ENCODE assay signal across 27 cellular contexts in genomic region chr1:110259770-110260169, GRCh38. TPM values are rescaled to one million over a fixed set of nuclear protein-coding genes. Genes with fewer than 3 reads are reported as not detected.
DNase-seq lines count a peak whose midpoint lies in the region; ATAC-seq, FAIRE-seq and TF ChIP-seq lines count a peak whose summit lies in the region.
"Had no signal": no experiment of that assay in that cellular context is flagged by ENCODE, and none has a peak within 500 bp of the region (broad histone marks: within the 10 kb centered on the region; RNA-seq: fewer than 3 reads in every experiment).

No MANE protein-coding gene starts in this region.

- no TSS peak for BruUV-seq in GM12878 (replicated peaks; lab: Mats Ljungman, UMichigan)

- no peaks in the 10 kb centered on the region for H3K9me3 ChIP-seq in GM12878 (replicated peaks; ENCODE audit: control insufficient read depth, insufficient read depth, low read length)
- H3K9me3 ChIP-seq in prostate gland: no peaks in the 10 kb centered on the region
- no peaks in the 10 kb centered on the region for H3K9me3 ChIP-seq in neural progenitor cell (ENCODE audit: low read depth)
- H3K9me3 ChIP-seq: A549, Caco-2, psoas muscle, upper lobe of right lung had no signal

- no peak overlapping the region for H3K4me3 Mint-ChIP-seq in neural progenitor cell
- H3K4me3 Mint-ChIP-seq: activated T-cell treated with anti-CD3 and anti-CD28 coated beads, Interleukin-2, amount 50 U/mL, for 72 hours; neural crest cell had no signal

- intact Hi-C loops in GM12878 (cut with micrococcal nuclease; ENCODE audit: unreplicated experiment) (no loop called here), prostate gland (cut with DNase I) (no loop called here)

- RAD21 ChIA-PET in GM12878 (lab: Charles Lee; ENCODE audit: unreplicated experiment): no interaction called here

- no peak for FAIRE-seq in GM12878 (lab: Jason Lieb, UNC)
- FAIRE-seq: A549 had no signal

- H4K20me1 ChIP-seq in GM12878 (ENCODE audit: control insufficient read depth, insufficient read depth): no peaks in the 10 kb centered on the region
- H4K20me1 ChIP-seq in neural progenitor cell (ENCODE audit: low read depth): no peaks in the 10 kb centered on the region

- H3K9ac ChIP-seq in GM12878 (ENCODE audit: control insufficient read depth, insufficient read depth, low read length) (no peak overlapping the region), neural progenitor cell (no peak overlapping the region)

- H3K36me3 ChIP-seq in GM12878 (ENCODE audit: control insufficient read depth in 2 of 2, insufficient read depth in 2 of 2, low read length in 1 of 2) (no peaks in the 10 kb centered on the region), prostate gland (no peaks in the 10 kb centered on the region), neural progenitor cell (no peaks in the 10 kb centered on the region)
- H3K36me3 ChIP-seq: upper lobe of right lung had no signal

- H3K27me3 ChIP-seq in GM12878 (replicated peaks in 1 of 2; ENCODE audit: control insufficient read depth in 2 of 2, insufficient read depth in 2 of 2, low read length in 1 of 2) (no peaks in the 10 kb centered on the region), prostate gland (replicated peaks; ENCODE audit: insufficient read depth) (no peaks in the 10 kb centered on the region), neural progenitor cell (no peaks in the 10 kb centered on the region)
- H3K27me3 ChIP-seq: upper lobe of right lung had no signal

- 37% methylated on average over 2 of the region's 2 CpGs for WGBS in GM12878 (ENCODE audit: insufficient coverage, insufficient replicate concordance, low lambda C conversion rate, missing lambda C conversion rate)
- WGBS in prostate gland: 30% methylated on average over 2 of the region's 2 CpGs

- SMC1A ChIA-PET in GM12878 (lab: Charles Lee; ENCODE audit: uncharacterized antibody, unreplicated experiment): interaction anchor here (0.8 to 1.5 kb wide), 2 partner anchors 15 to 45 kb away, joined by 3 to 7 read pairs; no protein-coding TSS in a partner anchor

- ATAC-seq in GM12878: peak; percentile 74
- ATAC-seq: A549; activated T-cell treated with anti-CD3 and anti-CD28 coated beads, Interleukin-2, amount 50 U/mL, for 72 hours; psoas muscle; upper lobe of right lung had no signal

- TF ChIP-seq EP300 in GM12878 (IDR thresholded peaks at IDR 0.05; ENCODE audit: borderline replicate concordance in 1 of 2, control insufficient read depth in 1 of 2, low read depth in 2 of 2, low read length in 2 of 2): no peak

- H3K4me1 ChIP-seq in GM12878 (ENCODE audit: control insufficient read depth, insufficient read depth, low read length) (peaks cover 12% of the 10 kb centered on the region), prostate gland (replicated peaks) (no peaks in the 10 kb centered on the region), neural progenitor cell (peaks cover 7% of the 10 kb centered on the region)
- H3K4me1 ChIP-seq: A549, Caco-2 had no signal

- in situ Hi-C loops in GM12878 (cut with MboI): no loop called here

- H3K4me3 ChIP-seq in GM12878 (no peak overlapping the region), prostate gland (no peak overlapping the region), neural progenitor cell (no peak overlapping the region)
- H3K4me3 ChIP-seq: A549, hepatocyte, psoas muscle, upper lobe of right lung had no signal

- no peaks in the 10 kb centered on the region for H3K79me2 ChIP-seq in GM12878 (ENCODE audit: control insufficient read depth, insufficient read depth, low read length)
- no peaks in the 10 kb centered on the region for H3K79me2 ChIP-seq in neural progenitor cell (ENCODE audit: low read depth)
- H3K79me2 ChIP-seq: hepatocyte had no signal

- H3K4me1 Mint-ChIP-seq in neural progenitor cell: peaks cover 21% of the 10 kb centered on the region

- no peak overlapping the region for H3K27ac Mint-ChIP-seq in neural progenitor cell
- H3K27ac Mint-ChIP-seq: activated T-cell treated with anti-CD3 and anti-CD28 coated beads, Interleukin-2, amount 50 U/mL, for 72 hours had no signal

- peaks cover 6% of the 10 kb centered on the region for H3K27me3 Mint-ChIP-seq in neural progenitor cell (ENCODE audit: insufficient read depth, low read depth)

- H2AFZ ChIP-seq in GM12878 (ENCODE audit: control insufficient read depth, low read depth, low read length): peak overlapping the region; percentile 40; the same call in 1 of the 2 replicates
- no peak overlapping the region for H2AFZ ChIP-seq in neural progenitor cell (replicated peaks)
- H2AFZ ChIP-seq: hepatocyte had no signal

- H3K36me3 Mint-ChIP-seq in neural progenitor cell: no peaks in the 10 kb centered on the region

- no peaks in the 10 kb centered on the region for H3K9me3 Mint-ChIP-seq in neural progenitor cell
- H3K9me3 Mint-ChIP-seq: activated T-cell treated with anti-CD3 and anti-CD28 coated beads, Interleukin-2, amount 50 U/mL, for 72 hours; neural crest cell had no signal

- CTCF ChIA-PET in GM12878 (lab: Yijun Ruan, JAX): interaction anchor here (1.5 to 2.6 kb wide), 2 partner anchors 52 to 53 kb away, joined by 10 read pairs; no protein-coding TSS in a partner anchor

- no peak for TF ChIP-seq POLR2A in GM12878 (IDR thresholded peaks at IDR 0.05; ENCODE audit: low read depth, low read length)
- TF ChIP-seq POLR2A in prostate gland (IDR thresholded peaks at IDR 0.05): no peak

- no peak for TF ChIP-seq RAD21 in GM12878 (IDR thresholded peaks at IDR 0.05; ENCODE audit: insufficient read depth, low read depth, low read length)

- H3K4me2 ChIP-seq in GM12878 (ENCODE audit: control insufficient read depth, insufficient read depth) (no peak overlapping the region), neural progenitor cell (no peak overlapping the region)
- H3K4me2 ChIP-seq: A549, hepatocyte had no signal

- POLR2A ChIA-PET in GM12878 (lab: Charles Lee): interaction anchor here (0.6 to 0.9 kb wide), 2 partner anchors 9 to 16 kb away, joined by 3 read pairs; no protein-coding TSS in a partner anchor

- peak; percentile 13 for DNase-seq in NCI-H345 (lab: John Stamatoyannopoulos, UW)
- no peak for DNase-seq in NCI-H345 treated with DMSO at 0.1 percent for 48 hours (lab: John Stamatoyannopoulos, UW; ENCODE audit: unreplicated experiment)
- peak; percentile 37 for DNase-seq in NCI-H69 (lab: John Stamatoyannopoulos, UW)
- DNase-seq in GM12878 (ENCODE audit: low read depth, low spot score): no peak
- DNase-seq in prostate gland (ENCODE audit: low spot score): peak; percentile 49
- no peak for DNase-seq in NCI-H82 treated with DMSO at 0.1 percent for 48 hours (lab: John Stamatoyannopoulos, UW; ENCODE audit: unreplicated experiment)
- DNase-seq in germinal center (ENCODE audit: low spot score): no peak
- no peak for DNase-seq in neural progenitor cell (ENCODE audit: low spot score)
- DNase-seq: activated CD4-positive, alpha-beta T cell treated with anti-CD3 and anti-CD28 coated beads for 48 hours; activated naive CD4-positive, alpha-beta T cell treated with anti-CD3 and anti-CD28 coated beads, Interleukin-2, amount 50 U/mL, for 16 hours; activated T-cell treated with anti-CD3 and anti-CD28 coated beads, Interleukin-2, amount 50 U/mL, for 72 hours; anterior cingulate cortex; Caco-2; central memory CD4-positive, alpha-beta T cell; dermis blood vessel endothelial cell; HCEC 1CT; KG1; NCI-H1048; NCI-H2081; OCI-M1; psoas muscle; SHP77; T-helper 1 cell; upper lobe of right lung had no signal

- H3K27ac ChIP-seq in GM12878 (ENCODE audit: control insufficient read depth, insufficient read depth): no peak overlapping the region
- no peak overlapping the region for H3K27ac ChIP-seq in prostate gland
- H3K27ac ChIP-seq in neural progenitor cell: no peak overlapping the region
- H3K27ac ChIP-seq: A549, hepatocyte, psoas muscle, upper lobe of right lung had no signal

- H3F3A ChIP-seq in neural progenitor cell (ENCODE audit: low read depth): no peaks in the 10 kb centered on the region

- TF ChIP-seq CTCF in GM12878 (IDR thresholded peaks at IDR 0.05 in 2 of 3, conservative IDR thresholded peaks at IDR 0.05 in 1 of 3; ENCODE audit: control insufficient read depth in 2 of 3, extremely low read depth in 1 of 3, insufficient read depth in 1 of 3, low read depth in 3 of 3, low read length in 3 of 3) (no peak), prostate gland (IDR thresholded peaks at IDR 0.05) (no peak), neural progenitor cell (IDR thresholded peaks at IDR 0.05) (no peak)

TF ChIP-seq in GM12878, 131 proteins besides CTCF, POLR2A, EP300 and RAD21 (continues in another document):
- TF ChIP-seq, protein P1, sequence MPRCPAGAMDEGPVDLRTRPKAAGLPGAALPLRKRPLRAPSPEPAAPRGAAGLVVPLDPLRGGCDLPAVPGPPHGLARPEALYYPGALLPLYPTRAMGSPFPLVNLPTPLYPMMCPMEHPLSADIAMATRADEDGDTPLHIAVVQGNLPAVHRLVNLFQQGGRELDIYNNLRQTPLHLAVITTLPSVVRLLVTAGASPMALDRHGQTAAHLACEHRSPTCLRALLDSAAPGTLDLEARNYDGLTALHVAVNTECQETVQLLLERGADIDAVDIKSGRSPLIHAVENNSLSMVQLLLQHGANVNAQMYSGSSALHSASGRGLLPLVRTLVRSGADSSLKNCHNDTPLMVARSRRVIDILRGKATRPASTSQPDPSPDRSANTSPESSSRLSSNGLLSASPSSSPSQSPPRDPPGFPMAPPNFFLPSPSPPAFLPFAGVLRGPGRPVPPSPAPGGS (IDR thresholded peaks at IDR 0.05; ENCODE audit: borderline replicate concordance, insufficient read depth, low read depth, low read length, poor library complexity, severe bottlenecking): no peak
- TF ChIP-seq PAX8 (IDR thresholded peaks at IDR 0.05): no peak
- 0 out of 2 replicates have a peak, but pooled peaks have one; percentile 35 for TF ChIP-seq DPF2 (IDR thresholded peaks at IDR 0.05)
- TF ChIP-seq KDM1A (IDR thresholded peaks at IDR 0.05; ENCODE audit: borderline replicate concordance): no peak

RNA-seq across cellular contexts. Expression of gene KCNC4, which starts 49.7 kb away (rescaled TPM):
- total RNA-seq in GM12878 (2013; cell fraction: nucleolus; rRNA removed): 45.1 and 50.7 TPM in 2 replicates
- total RNA-seq in GM12878 (2014; rRNA removed) (0.45 and 0.93 TPM in 2 replicates), GM12878 (2014; rRNA removed; fragmentation: Illumina TruSeq; extraction: Trizol) (0.22 and 0.28 TPM in 2 replicates), GM12878 (2021) (1.7 and 1.8 TPM in 2 replicates), prostate gland (10 to 100 TPM in 1 of 2 donors, 1 to 10 TPM in 1; 4.7 to 23.9 TPM), neural progenitor cell (ENCODE audit: low replicate concordance) (1.3 and 2.0 TPM in 2 replicates)
- polyA plus RNA-seq in GM12878 (2011; ENCODE audit: low read depth): 0.21 TPM
- polyA plus RNA-seq in GM12878 (2011; rRNA removed) (0.62 and 1.2 TPM in 2 replicates), GM12878 (2014; fragmentation: Illumina TruSeq; extraction: Trizol) (0.25 and 0.26 TPM in 2 replicates), GM12878 (2014; fragmentation: Nextera tagmentation; extraction: Ambion mirVana) (under 1 TPM; 0.06 to 0.16 TPM), GM12878 (2014; rRNA removed) (0.83 and 0.90 TPM in 2 replicates), GM12878 (2016; fragmentation: Nextera tagmentation; extraction: Ambion mirVana) (under 1 TPM; 0.06 to 0.47 TPM)
- polyA plus RNA-seq in GM12878 (2011; cell fraction: cytosol; rRNA removed): 1.2 and 1.3 TPM in 2 replicates
- polyA plus RNA-seq in GM12878 (2011; cell fraction: nucleus; rRNA removed): 8.7 and 9.2 TPM in 2 replicates
- polyA plus RNA-seq in GM12878 (2012): 0.45 and 1.1 TPM in 2 replicates
- polyA minus RNA-seq in GM12878 (2011; rRNA and poly(A)+ RNA removed): 2.7 TPM in 2 replicates
- polyA minus RNA-seq in GM12878 (2011; cell fraction: cytosol; rRNA and poly(A)+ RNA removed): 0.40 and 0.62 TPM in 2 replicates
- 3.0 and 4.0 TPM in 2 replicates for polyA minus RNA-seq in GM12878 (2011; cell fraction: nucleus; rRNA and poly(A)+ RNA removed)

Comparison
In these comparisons a context has a peak if more than half of its experiments do, and no peak if none do; other contexts are left out.
1. DNase-seq: peak in NCI-H345 (single experiment), NCI-H69 (single experiment) and prostate gland (single experiment); none in NCI-H345 treated with DMSO at 0.1 percent for 48 hours (single experiment), GM12878 (single experiment), NCI-H82 treated with DMSO at 0.1 percent for 48 hours (single experiment), germinal center (single experiment) and neural progenitor cell (single experiment).